Comparison of ENCODE assay signal across 15 cellular contexts in the genomic region with DNA sequence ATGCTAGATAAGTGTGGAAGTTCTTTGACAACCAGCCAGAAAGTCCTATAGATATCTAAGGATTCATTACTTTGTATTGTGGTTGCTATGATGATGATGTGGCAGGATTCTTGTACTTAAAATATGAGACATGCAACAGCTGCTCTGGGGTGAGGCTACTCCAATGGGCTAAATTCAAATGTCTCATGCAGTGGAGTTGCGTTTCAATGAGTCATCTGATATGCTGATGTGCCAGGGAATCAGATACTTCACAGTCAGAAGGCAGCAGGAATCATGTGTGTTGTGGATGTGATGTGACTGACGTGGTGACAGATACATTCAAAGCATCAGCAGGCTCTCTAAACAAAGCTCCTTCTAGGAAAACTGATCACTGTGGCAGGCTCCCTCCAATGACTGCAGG.
DNase-seq lines count a peak whose midpoint lies in the region; ATAC-seq and TF ChIP-seq lines count a peak whose summit lies in the region.
"Had no signal": no experiment of that assay in that cellular context is flagged by ENCODE, and none has a peak within 500 bp of the region (broad histone marks: within the 10 kb centered on the region; RNA-seq: fewer than 3 reads in every experiment).

No MANE protein-coding gene starts in this region.

- no peaks in the 10 kb centered on the region for H3K36me3 ChIP-seq in BJ (ENCODE audit: control insufficient read depth, insufficient read depth, low read length)
- no peaks in the 10 kb centered on the region for H3K36me3 ChIP-seq in naive thymus-derived CD4-positive, alpha-beta T cell (ENCODE audit: control insufficient read depth in 2 of 3, insufficient read depth in 3 of 3, low read length in 3 of 3)
- H3K36me3 ChIP-seq: Peyer's patch had no signal

- no peak overlapping the region for H3K4me3 Mint-ChIP-seq in chondrocyte (ENCODE audit: unreplicated experiment)
- no peak overlapping the region for H3K4me3 Mint-ChIP-seq in naive thymus-derived CD4-positive, alpha-beta T cell
- H3K4me3 Mint-ChIP-seq: natural killer cell; stimulated activated naive CD8-positive, alpha-beta T cell treated with anti-CD3 and anti-CD28 coated beads, Interleukin-15, amount 100 ng/mL, for 72 hours; WTC11 had no signal

- peaks cover 6% of the 10 kb centered on the region for H3K9me3 Mint-ChIP-seq in chondrocyte (ENCODE audit: low read depth)
- H3K9me3 Mint-ChIP-seq in naive thymus-derived CD4-positive, alpha-beta T cell: peaks cover 0 to 8% (median 0%) of the 10 kb centered on the region in 11 donors
- H3K9me3 Mint-ChIP-seq: natural killer cell; stimulated activated naive CD8-positive, alpha-beta T cell treated with anti-CD3 and anti-CD28 coated beads, Interleukin-15, amount 100 ng/mL, for 72 hours had no signal

- H3K4me1 ChIP-seq in naive thymus-derived CD4-positive, alpha-beta T cell (ENCODE audit: control insufficient read depth in 2 of 2, insufficient read depth in 2 of 2, low read length in 2 of 2): no peaks in the 10 kb centered on the region
- H3K4me1 ChIP-seq: Caco-2, Peyer's patch had no signal

- H3K27me3 Mint-ChIP-seq in chondrocyte (ENCODE audit: low read depth): no peaks in the 10 kb centered on the region
- no peaks in the 10 kb centered on the region for H3K27me3 Mint-ChIP-seq in naive thymus-derived CD4-positive, alpha-beta T cell
- H3K27me3 Mint-ChIP-seq: stimulated activated naive CD8-positive, alpha-beta T cell treated with anti-CD3 and anti-CD28 coated beads, Interleukin-15, amount 100 ng/mL, for 72 hours had no signal

- peaks cover 38% of the 10 kb centered on the region for H3K4me1 Mint-ChIP-seq in chondrocyte (ENCODE audit: low read depth)
- H3K4me1 Mint-ChIP-seq in naive thymus-derived CD4-positive, alpha-beta T cell: no peaks in the 10 kb centered on the region
- H3K4me1 Mint-ChIP-seq: natural killer cell; stimulated activated naive CD8-positive, alpha-beta T cell treated with anti-CD3 and anti-CD28 coated beads, Interleukin-15, amount 100 ng/mL, for 72 hours; WTC11 had no signal

- peak; percentile 62 for DNase-seq in BJ (ENCODE audit: low read depth)
- DNase-seq in M059J (ENCODE audit: low read depth): peak; percentile 85
- no peak for DNase-seq in chondrocyte (ENCODE audit: low spot score)
- peak; percentile 98 for DNase-seq in myocyte (ENCODE audit: low read depth)
- DNase-seq in ureter (ENCODE audit: low spot score): no peak
- DNase-seq in NCI-H2107 treated with DMSO at 0.1 percent for 48 hours (lab: John Stamatoyannopoulos, UW; ENCODE audit: unreplicated experiment): no peak
- no peak for DNase-seq in naive thymus-derived CD4-positive, alpha-beta T cell
- DNase-seq: Caco-2; natural killer cell; Peyer's patch; stimulated activated CD4-positive, alpha-beta T cell treated with anti-CD3 and anti-CD28 coated beads, Interleukin-1b, Interleukin-23, amount 100 ng/mL, for 48 hours; stimulated activated naive CD8-positive, alpha-beta T cell treated with anti-CD3 and anti-CD28 coated beads, Interleukin-15, amount 100 ng/mL, for 72 hours had no signal

- no peak for ATAC-seq in naive thymus-derived CD4-positive, alpha-beta T cell
- ATAC-seq in GM19035 (IDR thresholded peaks at IDR 0.05; ENCODE audit: unreplicated experiment): no peak
- ATAC-seq: natural killer cell; stimulated activated naive CD8-positive, alpha-beta T cell treated with anti-CD3 and anti-CD28 coated beads, Interleukin-15, amount 100 ng/mL, for 72 hours; WTC11 had no signal

- H3K9me3 ChIP-seq in naive thymus-derived CD4-positive, alpha-beta T cell (ENCODE audit: control insufficient read depth in 2 of 3, low read length in 3 of 3): no peaks in the 10 kb centered on the region
- H3K9me3 ChIP-seq: Caco-2, Peyer's patch had no signal

- H3K27ac Mint-ChIP-seq in chondrocyte (ENCODE audit: unreplicated experiment): peak overlapping the region; percentile 83
- no peak overlapping the region for H3K27ac Mint-ChIP-seq in naive thymus-derived CD4-positive, alpha-beta T cell
- H3K27ac Mint-ChIP-seq: natural killer cell; stimulated activated naive CD8-positive, alpha-beta T cell treated with anti-CD3 and anti-CD28 coated beads, Interleukin-15, amount 100 ng/mL, for 72 hours; WTC11 had no signal

- CTCF ChIA-PET in BJ (lab: Yijun Ruan, JAX): no interaction called here
- CTCF ChIA-PET in naive thymus-derived CD4-positive, alpha-beta T cell (lab: Charles Lee): no interaction called here

- no peak overlapping the region for H3K27ac ChIP-seq in naive thymus-derived CD4-positive, alpha-beta T cell (ENCODE audit: low read depth, low read length)
- H3K27ac ChIP-seq: Peyer's patch had no signal

- peaks cover 3% of the 10 kb centered on the region for H3K36me3 Mint-ChIP-seq in chondrocyte (ENCODE audit: low read depth)
- peaks cover 2 to 22% (median 18%) of the 10 kb centered on the region in 5 donors for H3K36me3 Mint-ChIP-seq in naive thymus-derived CD4-positive, alpha-beta T cell
- H3K36me3 Mint-ChIP-seq: natural killer cell, WTC11 had no signal

- POLR2A ChIA-PET in BJ (lab: Charles Lee): no interaction called here
- POLR2A ChIA-PET in naive thymus-derived CD4-positive, alpha-beta T cell (lab: Charles Lee): no interaction called here

- intact Hi-C loops in naive thymus-derived CD4-positive, alpha-beta T cell (cut with micrococcal nuclease): no loop called here

- H3K27me3 ChIP-seq in BJ (ENCODE audit: control insufficient read depth, insufficient read depth, low read length): no peaks in the 10 kb centered on the region
- no peaks in the 10 kb centered on the region for H3K27me3 ChIP-seq in naive thymus-derived CD4-positive, alpha-beta T cell (ENCODE audit: control insufficient read depth in 2 of 2, insufficient read depth in 2 of 2, low read length in 2 of 2)
- H3K27me3 ChIP-seq: dorsolateral prefrontal cortex, Peyer's patch had no signal

- TF ChIP-seq CTCF in BJ (IDR thresholded peaks at IDR 0.05; ENCODE audit: insufficient read depth, low read depth, low read length): no peak
- no peak for TF ChIP-seq CTCF in chondrocyte (IDR thresholded peaks at IDR 0.05)

- H3K4me3 ChIP-seq in BJ (ENCODE audit: low read depth, low read length): no peak overlapping the region
- H3K4me3 ChIP-seq in naive thymus-derived CD4-positive, alpha-beta T cell (ENCODE audit: low read length): no peak overlapping the region
- H3K4me3 ChIP-seq: dorsolateral prefrontal cortex, Peyer's patch had no signal

Comparison
In these comparisons a context has a peak if more than half of its experiments do, and no peak if none do; other contexts are left out.
1. DNase-seq: peak in BJ (single experiment), M059J (single experiment) and myocyte (single experiment); none in chondrocyte (single experiment), ureter (single experiment), NCI-H2107 treated with DMSO at 0.1 percent for 48 hours (single experiment) and naive thymus-derived CD4-positive, alpha-beta T cell (0 of 9).